Comparison of ENCODE assay signal across 1 cellular context in the genomic region with DNA sequence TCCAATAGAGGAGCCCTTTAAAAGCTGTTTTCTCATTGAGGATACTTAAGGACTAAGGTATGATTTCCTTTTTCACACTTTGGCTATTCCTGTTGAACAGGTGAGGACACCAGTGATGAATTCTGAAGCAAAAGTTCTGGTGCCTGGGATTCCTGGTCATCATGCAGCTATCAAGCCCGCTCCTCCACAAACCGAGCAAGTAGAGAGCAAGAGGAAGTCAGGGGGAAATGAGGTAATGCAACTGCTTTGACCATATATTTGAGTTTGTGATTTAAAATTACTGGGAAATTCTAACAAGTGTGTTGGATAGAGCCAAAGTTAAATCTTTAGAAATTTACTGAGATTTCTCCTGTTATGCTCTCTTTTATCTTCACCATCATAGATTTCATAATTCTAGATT.
A peak's percentile ranks its signal among the peaks of the same experiment; 100 is the strongest.
TF ChIP-seq lines count a peak whose summit lies in the region.

No MANE protein-coding gene starts in this region.

TF ChIP-seq in HepG2, 621 proteins besides CTCF, POLR2A, EP300 and RAD21:
- no peak for TF ChIP-seq MAFG (CRISPR knock-in tag; IDR thresholded peaks at IDR 0.05)
- TF ChIP-seq POLR2AphosphoS2 (IDR thresholded peaks at IDR 0.05; ENCODE audit: low read depth, low read length): peak; percentile 71; the same call in 1 of the 2 replicates
TF ChIP-seq in HepG2: peak in this region for 1.
